In the genomic region with DNA sequence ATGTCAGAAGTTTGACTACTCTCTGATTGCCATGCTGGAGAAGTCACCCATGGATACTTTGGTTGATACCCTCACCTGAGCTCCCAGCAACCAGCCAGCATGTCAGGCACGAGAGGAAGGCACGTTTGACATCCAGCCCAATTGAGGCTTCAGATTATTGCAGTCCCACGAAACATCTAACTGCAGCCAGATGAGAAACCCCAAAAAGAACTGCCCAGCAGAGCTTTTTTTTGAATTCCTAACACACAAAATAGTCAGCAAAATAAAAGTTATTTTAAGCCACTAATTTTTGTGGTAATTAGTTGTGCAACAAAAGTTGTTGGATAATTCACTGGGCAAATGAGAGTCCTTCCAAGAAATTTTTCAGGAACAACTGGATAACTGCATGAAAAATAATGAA, we compare ENCODE assay signal across 24 cellular contexts.
"Had no signal": no experiment of that assay in that cellular context is flagged by ENCODE, and none has a peak within 500 bp of the region (broad histone marks: within the 10 kb centered on the region; RNA-seq: fewer than 3 reads in every experiment).

No MANE protein-coding gene starts in this region.

- H3K36me3 ChIP-seq: colonic mucosa, esophagus muscularis mucosa, esophagus squamous epithelium, gastrocnemius medialis, gastroesophageal sphincter, heart left ventricle, heart right ventricle had no signal

- H3K4me1 ChIP-seq: colonic mucosa, foreskin keratinocyte, gastrocnemius medialis, heart left ventricle, heart right ventricle had no signal

- ATAC-seq: effector memory CD8-positive, alpha-beta T cell; esophagus mucosa; foreskin keratinocyte; gastrocnemius medialis; gastroesophageal sphincter; heart left ventricle; heart right ventricle had no signal

- DNase-seq: colonic mucosa; cortex of kidney; dermis blood vessel endothelial cell; dorsolateral prefrontal cortex; effector CD4-positive, alpha-beta T cell; effector CD8-positive, alpha-beta T cell; effector memory CD4-positive, alpha-beta T cell; effector memory CD8-positive, alpha-beta T cell; endodermal cell; erythroblast; esophagus squamous epithelium; foreskin fibroblast; foreskin keratinocyte; foreskin melanocyte; gastrocnemius medialis; glutamatergic neuron; head of caudate nucleus; heart left ventricle; heart right ventricle had no signal

- H3K9me3 ChIP-seq: colonic mucosa, esophagus muscularis mucosa, esophagus squamous epithelium, gastrocnemius medialis, heart right ventricle had no signal

- H3K27ac ChIP-seq: colonic mucosa, coronary artery, dorsolateral prefrontal cortex, epithelial cell of prostate, esophagus squamous epithelium, foreskin keratinocyte, gastrocnemius medialis, heart left ventricle, heart right ventricle had no signal

- H3K27me3 ChIP-seq: colonic mucosa, dorsolateral prefrontal cortex, esophagus muscularis mucosa, esophagus squamous epithelium, gastrocnemius medialis, gastroesophageal sphincter, heart left ventricle, heart right ventricle had no signal

- H3K4me3 ChIP-seq: colonic mucosa, coronary artery, dorsolateral prefrontal cortex, esophagus muscularis mucosa, esophagus squamous epithelium, gastrocnemius medialis, gastroesophageal sphincter, heart left ventricle, heart right ventricle had no signal
